12 cellular contexts compared by ENCODE assay signal in the genomic region with DNA sequence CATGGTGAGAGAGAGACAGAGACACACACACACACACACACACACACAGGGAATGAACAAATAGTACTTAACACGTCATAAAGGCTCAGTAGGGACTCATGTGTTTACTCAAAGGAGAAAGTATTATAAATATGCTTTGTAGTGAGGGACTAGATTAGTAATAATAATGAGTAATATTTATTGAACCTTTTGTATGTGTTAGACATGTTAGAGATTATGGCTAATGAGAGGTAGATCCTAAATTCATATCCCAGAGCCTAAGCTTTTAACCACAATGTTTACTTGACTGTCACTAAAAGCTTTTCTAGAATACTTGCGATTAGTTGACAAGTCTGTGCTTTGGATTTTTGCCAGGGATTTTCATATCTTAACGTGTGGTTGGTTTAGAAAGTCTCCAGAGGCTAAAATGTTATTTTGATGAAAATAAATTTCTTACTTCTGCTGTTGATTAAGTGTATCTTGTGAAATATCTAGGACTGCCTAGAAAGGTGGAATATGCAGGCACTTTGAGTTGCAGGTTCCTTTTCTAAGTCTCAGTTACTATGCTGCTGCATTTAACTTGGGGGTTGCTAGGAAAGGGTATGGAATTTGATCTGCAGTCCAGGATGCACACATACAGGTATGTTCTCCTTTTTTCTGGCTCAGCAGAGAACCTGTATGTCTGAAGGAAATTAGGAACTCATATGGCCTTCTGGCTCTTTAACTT.
DNase-seq lines count a peak whose midpoint lies in the region; ATAC-seq, FAIRE-seq and TF ChIP-seq lines count a peak whose summit lies in the region.
"Had no signal": no experiment of that assay in that cellular context is flagged by ENCODE, and none has a peak within 500 bp of the region (broad histone marks: within the 10 kb centered on the region; RNA-seq: fewer than 3 reads in every experiment).

No MANE protein-coding gene starts in this region.

- H3K4me3 ChIP-seq in bronchial epithelial cell (ENCODE audit: low read depth, low read length) (no peak overlapping the region), uterus (no peak overlapping the region), MG63 (no peak overlapping the region)
- H3K4me3 ChIP-seq: esophagus squamous epithelium, skin epidermis had no signal

- intact Hi-C loops in uterus (cut with DNase I; ENCODE audit: low total_unique reads), result no loop called here

- no peaks in the 10 kb centered on the region for H3K9me3 ChIP-seq in uterus
- H3K9me3 ChIP-seq in MG63, result no peaks in the 10 kb centered on the region
- H3K9me3 ChIP-seq: esophagus squamous epithelium had no signal

- no peak overlapping the region for H3K27ac ChIP-seq in uterus
- H3K27ac ChIP-seq: skin epidermis had no signal

- H3K27me3 ChIP-seq in bronchial epithelial cell (ENCODE audit: control insufficient read depth, insufficient read depth, low read length), result no peaks in the 10 kb centered on the region
- no peaks in the 10 kb centered on the region for H3K27me3 ChIP-seq in uterus
- no peaks in the 10 kb centered on the region for H3K27me3 ChIP-seq in MG63
- H3K27me3 ChIP-seq: esophagus squamous epithelium had no signal

- DNase-seq in DMS79 (lab: John Stamatoyannopoulos, UW) (peak; percentile 85), NCI-H187 treated with DMSO at 0.1 percent for 48 hours (lab: John Stamatoyannopoulos, UW) (peak; percentile 48), bronchial epithelial cell (ENCODE audit: low read depth) (peak; percentile 91), myocyte (ENCODE audit: low read depth) (peak; percentile 17), uterus (no peak), MG63 (no peak), A172 (ENCODE audit: low spot score) (no peak)
- DNase-seq: activated naive CD8-positive, alpha-beta T cell treated with anti-CD3 and anti-CD28 coated beads, Interleukin-2, amount 10 ng/mL, durations not matched to agents 7 days and 5 days; esophagus squamous epithelium; NCI-H1092 had no signal

- peaks cover 1% of the 10 kb centered on the region for H3K36me3 ChIP-seq in bronchial epithelial cell (ENCODE audit: control insufficient read depth, insufficient read depth, low read length)
- no peaks in the 10 kb centered on the region for H3K36me3 ChIP-seq in uterus
- H3K36me3 ChIP-seq in MG63, result peaks cover 27% of the 10 kb centered on the region

- TF ChIP-seq POLR2A in uterus (IDR thresholded peaks at IDR 0.05), result no peak

- H3K4me1 ChIP-seq in uterus, result no peaks in the 10 kb centered on the region

- TF ChIP-seq CTCF in bronchial epithelial cell (IDR thresholded peaks at IDR 0.05; ENCODE audit: insufficient read depth, low read length, severe bottlenecking) (no peak), uterus (IDR thresholded peaks at IDR 0.05) (no peak)

- no peak for ATAC-seq in GM21619 (IDR thresholded peaks at IDR 0.05; ENCODE audit: unreplicated experiment)

- no peak for FAIRE-seq in bronchial epithelial cell (lab: Jason Lieb, UNC)

Comparison
In these comparisons a context has a peak if more than half of its experiments do, and no peak if none do; other contexts are left out.
1. DNase-seq: peak in DMS79 (single experiment), NCI-H187 treated with DMSO at 0.1 percent for 48 hours (single experiment), bronchial epithelial cell (single experiment) and myocyte (single experiment); none in uterus (0 of 2), MG63 (single experiment) and A172 (single experiment).